24 cellular contexts compared by ENCODE assay signal in genomic region chr2:236565225-236565624, GRCh38. TPM values are rescaled to one million over a fixed set of nuclear protein-coding genes. Genes with fewer than 3 reads are reported as not detected.
DNase-seq lines count a peak whose midpoint lies in the region; ATAC-seq and TF ChIP-seq lines count a peak whose summit lies in the region.
"Had no signal": no experiment of that assay in that cellular context is flagged by ENCODE, and none has a peak within 500 bp of the region (broad histone marks: within the 10 kb centered on the region; RNA-seq: fewer than 3 reads in every experiment).

No MANE protein-coding gene starts in this region.

- DNase-seq in IMR-90 (no peak), adipocyte (ENCODE audit: low read depth) (peak; percentile 10), left lung (no peak), HAP-1 (ENCODE audit: low spot score in 2 of 2) (no peak)
- DNase-seq: CD4-positive, alpha-beta T cell; COR-L47; EL; GF-D8; H7; NCI-H1105 treated with DMSO at 0.1 percent for 48 hours; NCI-H2081; NCI-H446 treated with DMSO at 0.1 percent for 48 hours; NCI-H526 treated with DMSO at 0.1 percent for 48 hours; PC-3; Right ventricle myocardium superior had no signal

- H3K4ac ChIP-seq in IMR-90 (ENCODE audit: low read depth, low read length), result no peak overlapping the region

- no peaks in the 10 kb centered on the region for H3K79me1 ChIP-seq in IMR-90 (ENCODE audit: low read depth in 1 of 2, low read length in 2 of 2)

- ATAC-seq in IMR-90 (ENCODE audit: low read depth) (no peak), left lung (no peak), GM18867 (IDR thresholded peaks at IDR 0.05; ENCODE audit: unreplicated experiment) (no peak)
- ATAC-seq: A549, PC-3 had no signal

- no peak overlapping the region for H2BK120ac ChIP-seq in IMR-90 (ENCODE audit: low read depth, low read length)

- no peak overlapping the region for H2BK5ac ChIP-seq in IMR-90 (ENCODE audit: low read depth, low read length, poor library complexity, severe bottlenecking)

- no peak for TF ChIP-seq POLR2A in IMR-90 (IDR thresholded peaks at IDR 0.05; ENCODE audit: low read depth, low read length)

- peaks cover 46% of the 10 kb centered on the region for H3K4me1 Mint-ChIP-seq in nephron

- peak overlapping the region in 9 of 11 experiments; percentile 88 to 98 (median 95); a peak in 18 of 22 replicates for H3K4me2 ChIP-seq in BLaER1 treated with 17β-estradiol and CSF1 and Interleukin-3, amounts not matched to agents 10 nM and 100 nM
- H3K4me2 ChIP-seq in IMR-90 (ENCODE audit: low read depth, low read length), result no peak overlapping the region
- H3K4me2 ChIP-seq: A549, KMS-11 had no signal

- intact Hi-C loops in IMR-90 (cut with micrococcal nuclease), result loop anchor here (5.0 kb wide), 1 partner anchor 462 kb away; no protein-coding TSS in a partner anchor
- intact Hi-C loops in left lung (cut with DNase I), result loop anchor here in 1 of 2 donors (10.0 kb wide), 2 partner anchors 50 to 210 kb away; no protein-coding TSS in a partner anchor

- no peak overlapping the region for H2AK9ac ChIP-seq in IMR-90 (replicated peaks; ENCODE audit: low read depth, low read length, poor library complexity)

- no peak overlapping the region for H3K4me3 Mint-ChIP-seq in nephron
- H3K4me3 Mint-ChIP-seq: B cell; CD4-positive, alpha-beta T cell had no signal

- H3K4me1 ChIP-seq in BLaER1 treated with 17β-estradiol and CSF1 and Interleukin-3, amounts not matched to agents 10 nM and 100 nM, result peaks cover 27 to 86% (median 78%) of the 10 kb centered on the region in 10 experiments
- no peaks in the 10 kb centered on the region; the same call in 1 of the 2 replicates for H3K4me1 ChIP-seq in IMR-90 (ENCODE audit: control insufficient read depth, insufficient read depth, low read length)
- H3K4me1 ChIP-seq in adipocyte (ENCODE audit: control insufficient read depth, insufficient read depth, low read length), result peaks cover 21% of the 10 kb centered on the region
- peaks cover 12 to 33% of the 10 kb centered on the region in 2 donors for H3K4me1 ChIP-seq in left lung
- no peaks in the 10 kb centered on the region for H3K4me1 ChIP-seq in HAP-1

- H3K56ac ChIP-seq in IMR-90 (ENCODE audit: extremely low read depth, insufficient read depth, low read length), result no peak overlapping the region

- no peak overlapping the region for H2BK20ac ChIP-seq in IMR-90 (ENCODE audit: low read depth, low read length)

- H4K20me1 ChIP-seq in BLaER1 treated with 17β-estradiol and CSF1 and Interleukin-3, amounts not matched to agents 10 nM and 100 nM, result 0 out of 22 replicates have a peak, but pooled peaks cover 0 to 3% (median 0%) of the 10 kb centered on the region in 11 experiments
- no peaks in the 10 kb centered on the region for H4K20me1 ChIP-seq in IMR-90 (ENCODE audit: insufficient read depth, low read length)

- TF ChIP-seq RAD21 in IMR-90 (IDR thresholded peaks at IDR 0.05; ENCODE audit: low read length), result no peak

- H3K18ac ChIP-seq in IMR-90 (ENCODE audit: low read depth, low read length), result no peak overlapping the region

- H3K14ac ChIP-seq in IMR-90 (replicated peaks; ENCODE audit: low read depth, low read length), result no peak overlapping the region

- H4K91ac ChIP-seq in IMR-90 (ENCODE audit: insufficient read depth, low read depth, low read length), result no peak overlapping the region

- H3K36me3 ChIP-seq in BLaER1 treated with 17β-estradiol and CSF1 and Interleukin-3, amounts not matched to agents 10 nM and 100 nM, result no peaks in the 10 kb centered on the region
- no peaks in the 10 kb centered on the region for H3K36me3 ChIP-seq in IMR-90 (ENCODE audit: control insufficient read depth, insufficient read depth, low read length)
- no peaks in the 10 kb centered on the region for H3K36me3 ChIP-seq in adipocyte (ENCODE audit: control insufficient read depth, insufficient read depth, low read length, severe bottlenecking)
- H3K36me3 ChIP-seq in left lung, result no peaks in the 10 kb centered on the region
- no peaks in the 10 kb centered on the region for H3K36me3 ChIP-seq in HAP-1 (replicated peaks)

- H3K9me3 Mint-ChIP-seq in nephron, result peaks cover 10% of the 10 kb centered on the region
- H3K9me3 Mint-ChIP-seq: CD4-positive, alpha-beta T cell had no signal

- H3K23ac ChIP-seq in IMR-90 (ENCODE audit: low read depth, low read length), result no peak overlapping the region

- no TSS peak for BruUV-seq in IMR-90 (replicated peaks; lab: Mats Ljungman, UMichigan)

- no peak overlapping the region for H3K9ac ChIP-seq in BLaER1 treated with 17β-estradiol and CSF1 and Interleukin-3, amounts not matched to agents 10 nM and 100 nM
- no peak overlapping the region for H3K9ac ChIP-seq in IMR-90 (ENCODE audit: low read depth, low read length)
- H3K9ac ChIP-seq in adipocyte (ENCODE audit: low read length), result no peak overlapping the region
- H3K9ac ChIP-seq: KMS-11 had no signal

- H4K5ac ChIP-seq in IMR-90 (ENCODE audit: low read depth, low read length), result no peak overlapping the region

- H2AFZ ChIP-seq in IMR-90 (replicated peaks; ENCODE audit: low read length, poor library complexity), result no peak overlapping the region

- H3K27me3 ChIP-seq in BLaER1 treated with 17β-estradiol and CSF1 and Interleukin-3, amounts not matched to agents 10 nM and 100 nM, result peaks cover 42 to 54% (median 47%) of the 10 kb centered on the region in 11 experiments
- peaks cover 37% of the 10 kb centered on the region for H3K27me3 ChIP-seq in IMR-90 (ENCODE audit: control insufficient read depth, insufficient read depth, low read length)
- H3K27me3 ChIP-seq in adipocyte (replicated peaks; ENCODE audit: control insufficient read depth, insufficient read depth, low read length), result no peaks in the 10 kb centered on the region
- peaks cover 0 to 27% of the 10 kb centered on the region in 2 donors for H3K27me3 ChIP-seq in left lung
- H3K27me3 ChIP-seq in HAP-1 (ENCODE audit: low read depth), result no peaks in the 10 kb centered on the region

- WGBS in IMR-90 (ENCODE audit: extremely low coverage in 2 of 2, insufficient read length in 1 of 2), 2 experiments, result no CpG with 5 or more reads among the region's 3 CpGs

- H3K9me1 ChIP-seq in IMR-90 (ENCODE audit: insufficient read depth, low read length), result no peaks in the 10 kb centered on the region

- CTCF ChIA-PET in IMR-90 (lab: Yijun Ruan, JAX), result no interaction called here

- POLR2A ChIA-PET in IMR-90 (lab: Charles Lee; ENCODE audit: unreplicated experiment), result no interaction called here

- dilution Hi-C loops in IMR-90 (cut with HindIII; ENCODE audit: low sequenced_read_pairs, unreplicated experiment), result no loop called here

- peaks cover 52% of the 10 kb centered on the region for H3K27me3 Mint-ChIP-seq in nephron (ENCODE audit: low read depth)
- H3K27me3 Mint-ChIP-seq: B cell; CD4-positive, alpha-beta T cell had no signal

- H2BK15ac ChIP-seq in IMR-90 (ENCODE audit: low read depth, low read length), result no peak overlapping the region

- H2AK5ac ChIP-seq in IMR-90 (ENCODE audit: low read depth, low read length), result no peak overlapping the region

- no peak overlapping the region for H3K27ac ChIP-seq in BLaER1 treated with 17β-estradiol and CSF1 and Interleukin-3, amounts not matched to agents 10 nM and 100 nM
- H3K27ac ChIP-seq in IMR-90 (ENCODE audit: insufficient read depth, low read length) (no peak overlapping the region), left lung (no peak overlapping the region)
- H3K27ac ChIP-seq: A549, HL-60, KMS-11 had no signal

- H3K4me3 ChIP-seq in BLaER1 treated with 17β-estradiol and CSF1 and Interleukin-3, amounts not matched to agents 10 nM and 100 nM, result no peak overlapping the region
- H3K4me3 ChIP-seq in IMR-90 (ENCODE audit: insufficient read depth, low read depth, low read length), result no peak overlapping the region
- no peak overlapping the region for H3K4me3 ChIP-seq in adipocyte (ENCODE audit: low read length)
- H3K4me3 ChIP-seq in left lung, result no peak overlapping the region
- no peak overlapping the region for H3K4me3 ChIP-seq in HAP-1
- H3K4me3 ChIP-seq: A549 had no signal

- in situ Hi-C loops in IMR-90 (cut with MboI; ENCODE audit: low sequenced_read_pairs) (no loop called here), HAP-1 (cut with MboI; ENCODE audit: low sequenced_read_pairs) (no loop called here)

- peaks cover 0 to 18% (median 9%) of the 10 kb centered on the region in 11 experiments; a peak in 9 of 22 replicates for H3K9me3 ChIP-seq in BLaER1 treated with 17β-estradiol and CSF1 and Interleukin-3, amounts not matched to agents 10 nM and 100 nM (replicated peaks in 1 of 11)
- no peaks in the 10 kb centered on the region; the same call in 1 of the 2 replicates for H3K9me3 ChIP-seq in IMR-90 (ENCODE audit: control insufficient read depth, insufficient read depth, low read length)
- no peaks in the 10 kb centered on the region for H3K9me3 ChIP-seq in adipocyte (ENCODE audit: control insufficient read depth, low read length)
- peaks cover 0 to 3% of the 10 kb centered on the region in 2 donors for H3K9me3 ChIP-seq in left lung
- H3K9me3 ChIP-seq in HAP-1, result no peaks in the 10 kb centered on the region
- H3K9me3 ChIP-seq: A549 had no signal

- H4K8ac ChIP-seq in IMR-90 (ENCODE audit: low read depth in 2 of 2, low read length in 2 of 2), result no peak overlapping the region

- H3K36me3 Mint-ChIP-seq in nephron (ENCODE audit: low read depth), result no peaks in the 10 kb centered on the region

- H3K27ac Mint-ChIP-seq in nephron, result peak overlapping the region in 2 of 3 experiments; percentile 26 to 38
- H3K27ac Mint-ChIP-seq: CD4-positive, alpha-beta T cell had no signal

- TF ChIP-seq CTCF in IMR-90 (conservative IDR thresholded peaks at IDR 0.05; ENCODE audit: low read depth, low read length), result no peak
- TF ChIP-seq CTCF in nephron (IDR thresholded peaks at IDR 0.05; ENCODE audit: unreplicated experiment in 3 of 3), result no peak
- TF ChIP-seq CTCF in left lung (IDR thresholded peaks at IDR 0.05), result no peak

TF ChIP-seq in IMR-90, 13 proteins besides CTCF, POLR2A, EP300 and RAD21:
- TF ChIP-seq SMC3 (IDR thresholded peaks at IDR 0.05; ENCODE audit: low read depth, low read length) (no peak), CEBPB (IDR thresholded peaks at IDR 0.05; ENCODE audit: low read depth, low read length) (peak; percentile 29; the same call in 1 of the 2 replicates), FOS (IDR thresholded peaks at IDR 0.05; ENCODE audit: low read depth, low read length) (no peak), MAFK (IDR thresholded peaks at IDR 0.05; ENCODE audit: low read depth, low read length) (no peak)

RNA-seq across cellular contexts. Expression of gene ACKR3, which starts 4.4 kb away (rescaled TPM):
- total RNA-seq in IMR-90 (2012; rRNA removed) (not detected in 2 replicates), left lung (10 to 100 TPM in 1 of 2 donors, 1 to 10 TPM in 1; 9.9 to 12.6 TPM)
- not detected in 2 replicates for polyA plus RNA-seq in IMR-90 (2012; rRNA removed)
- polyA plus RNA-seq in IMR-90 (2012; cell fraction: cytosol; rRNA removed), result not detected in 2 replicates
- 0.32 TPM in 1 of 2 replicates, not detected in the other for polyA plus RNA-seq in IMR-90 (2012; cell fraction: nucleus; rRNA removed; ENCODE audit: low replicate concordance)
- total RNA-seq: HT-29, SK-MEL-5 had no signal

Comparison
In these comparisons a context has a peak if more than half of its experiments do, and no peak if none do; other contexts are left out.
1. RNA of gene ACKR3, which starts 4.4 kb away (total RNA-seq): 9.9 to 12.6 TPM in left lung; not detected in IMR-90; every median in the first group is over 10 times any median in the second.